19 cellular contexts compared by ENCODE assay signal in the genomic region with DNA sequence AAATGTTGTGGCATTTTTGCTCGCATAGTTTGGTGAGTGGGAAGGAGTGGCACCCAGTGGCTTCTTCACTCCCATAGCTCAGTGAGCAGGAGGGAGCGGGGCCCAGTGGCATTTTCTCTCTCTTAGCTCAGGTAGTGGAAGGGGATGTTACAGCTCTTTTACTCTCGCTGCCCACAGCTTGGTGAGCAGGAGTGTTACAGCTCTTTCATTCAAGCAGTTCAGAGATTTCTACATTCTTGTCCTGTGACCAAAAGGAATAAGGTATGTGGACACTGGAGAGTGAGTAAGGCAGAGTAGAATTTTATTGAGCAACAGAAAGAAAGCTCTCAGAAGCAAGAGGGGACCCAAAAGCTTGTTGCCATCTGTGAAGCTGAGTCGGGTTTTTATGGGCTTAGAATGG.
"Had no signal": no experiment of that assay in that cellular context is flagged by ENCODE, and none has a peak within 500 bp of the region (broad histone marks: within the 10 kb centered on the region; RNA-seq: fewer than 3 reads in every experiment).

No MANE protein-coding gene starts in this region.

- H3K4me1 ChIP-seq: suprapubic skin, upper lobe of left lung had no signal

- H3K36me3 ChIP-seq: suprapubic skin, upper lobe of left lung had no signal

- H3K27me3 ChIP-seq: dorsolateral prefrontal cortex, suprapubic skin, upper lobe of left lung had no signal

- H3K27ac ChIP-seq: dorsolateral prefrontal cortex, suprapubic skin, upper lobe of left lung had no signal

- H3K27ac Mint-ChIP-seq: activated CD4-positive, alpha-beta T cell treated with anti-CD3 and anti-CD28 coated beads, Interleukin-2, amount 10 ng/mL, durations not matched to agents 7 days and 5 days; activated naive CD4-positive, alpha-beta T cell treated with anti-CD3 and anti-CD28 coated beads, Interleukin-2, amount 10 ng/mL, durations not matched to agents 7 days and 5 days; activated T-helper 2 cell treated with anti-CD3 and anti-CD28 coated beads, Interferon-gamma antibody, Interleukin-2, Interleukin-4, amounts not matched to agents 10 μg/mL and 5 μg/mL and 100 μg/mL, durations not matched to agents 14 hours and 24 hours and 36 hours; brain; memory B cell; nephron; T-helper 1 cell treated with Interleukin-12 subunit alpha and Interleukin-12 subunit beta and Interleukin-4 antibody, amounts not matched to agents 30 μg/mL and 1 μg/mL, for 36 hours had no signal

- H3K4me3 Mint-ChIP-seq: activated CD4-positive, alpha-beta T cell treated with anti-CD3 and anti-CD28 coated beads, Interleukin-2, amount 10 ng/mL, durations not matched to agents 7 days and 5 days; activated naive CD4-positive, alpha-beta T cell treated with anti-CD3 and anti-CD28 coated beads, Interleukin-2, amount 10 ng/mL, durations not matched to agents 7 days and 5 days; brain; memory B cell; nephron; T-helper 1 cell treated with Interleukin-12 subunit alpha and Interleukin-12 subunit beta and Interleukin-4 antibody, amounts not matched to agents 30 μg/mL and 1 μg/mL, for 36 hours had no signal

- ATAC-seq: esophagus mucosa; left lobe of liver; stimulated activated naive CD8-positive, alpha-beta T cell treated with anti-CD3 and anti-CD28 coated beads, Interleukin-15, Interleukin-2, amounts not matched to agents 100 U/mL and 50 U/mL, for 24 hours had no signal

- H3K4me1 Mint-ChIP-seq: activated CD4-positive, alpha-beta T cell treated with anti-CD3 and anti-CD28 coated beads, Interleukin-2, amount 10 ng/mL, durations not matched to agents 7 days and 5 days; activated naive CD4-positive, alpha-beta T cell treated with anti-CD3 and anti-CD28 coated beads, Interleukin-2, amount 10 ng/mL, durations not matched to agents 7 days and 5 days; brain; memory B cell; nephron had no signal

- DNase-seq: activated CD4-positive, alpha-beta T cell treated with anti-CD3 and anti-CD28 coated beads, Interleukin-2, amount 10 ng/mL, durations not matched to agents 7 days and 5 days; activated CD4-positive, CD25-positive, alpha-beta regulatory T cell; activated naive CD4-positive, alpha-beta T cell treated with anti-CD3 and anti-CD28 coated beads, Interleukin-2, amount 10 ng/mL, durations not matched to agents 7 days and 5 days; dorsolateral prefrontal cortex; head of caudate nucleus; stimulated activated CD4-positive, alpha-beta T cell treated with anti-CD3 and anti-CD28 coated beads, Interleukin-4, amount 100 ng/mL, for 1 hour; stimulated activated CD8-positive, alpha-beta memory T cell treated with anti-CD3 and anti-CD28 coated beads, Interleukin-4, amount 100 ng/mL, for 48 hours; stimulated activated naive CD8-positive, alpha-beta T cell treated with anti-CD3 and anti-CD28 coated beads, Interleukin-15, Interleukin-2, amounts not matched to agents 100 U/mL and 50 U/mL, for 24 hours; upper lobe of left lung had no signal

- H3K36me3 Mint-ChIP-seq: activated naive CD4-positive, alpha-beta T cell treated with anti-CD3 and anti-CD28 coated beads, Interleukin-2, amount 10 ng/mL, durations not matched to agents 7 days and 5 days; brain; memory B cell had no signal

- FAIRE-seq: islet of Langerhans, TTC549 had no signal

- H3K4me3 ChIP-seq: dorsolateral prefrontal cortex, suprapubic skin, upper lobe of left lung had no signal

- H3K27me3 Mint-ChIP-seq: activated CD4-positive, alpha-beta T cell treated with anti-CD3 and anti-CD28 coated beads, Interleukin-2, amount 10 ng/mL, durations not matched to agents 7 days and 5 days; activated naive CD4-positive, alpha-beta T cell treated with anti-CD3 and anti-CD28 coated beads, Interleukin-2, amount 10 ng/mL, durations not matched to agents 7 days and 5 days; brain; memory B cell had no signal
